Comparison of ENCODE assay signal across 1 cellular context in the genomic region with DNA sequence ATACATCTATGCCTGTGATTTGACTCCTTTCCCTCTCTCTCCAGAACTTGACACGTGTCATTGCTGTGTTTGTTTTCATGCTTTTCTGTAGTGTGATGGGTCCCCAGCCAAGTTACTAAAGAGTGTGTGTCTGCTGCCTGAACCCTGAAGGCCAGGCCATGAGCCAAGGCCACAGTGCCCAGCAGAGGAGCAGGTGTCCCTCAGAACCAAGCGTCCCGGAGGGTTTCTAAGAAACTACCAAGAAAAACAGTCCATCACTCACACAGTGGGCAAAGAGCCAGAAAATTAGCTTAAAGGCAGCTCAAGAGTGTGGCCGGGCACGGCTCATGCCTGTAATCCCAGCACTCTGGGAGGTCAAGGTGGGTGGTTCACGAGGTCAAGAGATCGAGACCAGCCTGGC.
TF ChIP-seq lines count a peak whose summit lies in the region.

No MANE protein-coding gene starts in this region.

TF ChIP-seq in K562, 482 proteins besides CTCF, POLR2A, EP300 and RAD21:
- TF ChIP-seq, protein P1, sequence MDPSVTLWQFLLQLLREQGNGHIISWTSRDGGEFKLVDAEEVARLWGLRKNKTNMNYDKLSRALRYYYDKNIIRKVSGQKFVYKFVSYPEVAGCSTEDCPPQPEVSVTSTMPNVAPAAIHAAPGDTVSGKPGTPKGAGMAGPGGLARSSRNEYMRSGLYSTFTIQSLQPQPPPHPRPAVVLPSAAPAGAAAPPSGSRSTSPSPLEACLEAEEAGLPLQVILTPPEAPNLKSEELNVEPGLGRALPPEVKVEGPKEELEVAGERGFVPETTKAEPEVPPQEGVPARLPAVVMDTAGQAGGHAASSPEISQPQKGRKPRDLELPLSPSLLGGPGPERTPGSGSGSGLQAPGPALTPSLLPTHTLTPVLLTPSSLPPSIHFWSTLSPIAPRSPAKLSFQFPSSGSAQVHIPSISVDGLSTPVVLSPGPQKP (CRISPR knock-in tag; IDR thresholded peaks at IDR 0.05) = no peak
- TF ChIP-seq KLF13 (tag; IDR thresholded peaks at IDR 0.05; ENCODE audit: borderline replicate concordance, low read depth) (no peak), ZNF263 (CRISPR knock-in tag; IDR thresholded peaks at IDR 0.05; ENCODE audit: borderline replicate concordance) (no peak), NFIC (IDR thresholded peaks at IDR 0.05) (peak; percentile 92), MEIS2 (IDR thresholded peaks at IDR 0.05; ENCODE audit: partially characterized antibody) (peak; percentile 73), MEF2A (IDR thresholded peaks at IDR 0.05; ENCODE audit: control insufficient read depth, low read depth, low read length) (no peak), CHD1 (IDR thresholded peaks at IDR 0.05; ENCODE audit: low read length) (no peak), HDAC1 (IDR thresholded peaks at IDR 0.05) (0 out of 4 replicates have a peak, but pooled peaks of 1 of the 2 experiments have one; percentile 14), STAT5A (IDR thresholded peaks at IDR 0.05; ENCODE audit: borderline replicate concordance, low read length) (peak; percentile 45; the same call in 1 of the 2 replicates), SIX5 (IDR thresholded peaks at IDR 0.05; ENCODE audit: borderline replicate concordance in 1 of 2, insufficient read depth in 1 of 2, low read depth in 1 of 2, low read length in 2 of 2) (no peak), KAT8 (IDR thresholded peaks at IDR 0.05; ENCODE audit: low read depth) (no peak), L3MBTL2 (IDR thresholded peaks at IDR 0.05) (peak; percentile 34; the same call in 1 of the 2 replicates), CBFA2T3 (IDR thresholded peaks at IDR 0.05) (0 out of 2 replicates have a peak, but pooled peaks have one; percentile 28), HDGF (IDR thresholded peaks at IDR 0.05) (no peak), GTF2E2 (tag; IDR thresholded peaks at IDR 0.05) (no peak), ZNF217 (CRISPR knock-in tag; IDR thresholded peaks at IDR 0.05) (no peak)
- TF ChIP-seq, protein P2, sequence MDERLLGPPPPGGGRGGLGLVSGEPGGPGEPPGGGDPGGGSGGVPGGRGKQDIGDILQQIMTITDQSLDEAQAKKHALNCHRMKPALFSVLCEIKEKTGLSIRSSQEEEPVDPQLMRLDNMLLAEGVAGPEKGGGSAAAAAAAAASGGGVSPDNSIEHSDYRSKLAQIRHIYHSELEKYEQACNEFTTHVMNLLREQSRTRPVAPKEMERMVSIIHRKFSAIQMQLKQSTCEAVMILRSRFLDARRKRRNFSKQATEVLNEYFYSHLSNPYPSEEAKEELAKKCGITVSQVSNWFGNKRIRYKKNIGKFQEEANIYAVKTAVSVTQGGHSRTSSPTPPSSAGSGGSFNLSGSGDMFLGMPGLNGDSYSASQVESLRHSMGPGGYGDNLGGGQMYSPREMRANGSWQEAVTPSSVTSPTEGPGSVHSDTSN (CRISPR knock-in tag; IDR thresholded peaks at IDR 0.05; ENCODE audit: low read depth) = no peak
- TF ChIP-seq, protein P2 (tag; conservative IDR thresholded peaks at IDR 0.05; ENCODE audit: low read depth) = peak; percentile 70
- TF ChIP-seq, protein P3, sequence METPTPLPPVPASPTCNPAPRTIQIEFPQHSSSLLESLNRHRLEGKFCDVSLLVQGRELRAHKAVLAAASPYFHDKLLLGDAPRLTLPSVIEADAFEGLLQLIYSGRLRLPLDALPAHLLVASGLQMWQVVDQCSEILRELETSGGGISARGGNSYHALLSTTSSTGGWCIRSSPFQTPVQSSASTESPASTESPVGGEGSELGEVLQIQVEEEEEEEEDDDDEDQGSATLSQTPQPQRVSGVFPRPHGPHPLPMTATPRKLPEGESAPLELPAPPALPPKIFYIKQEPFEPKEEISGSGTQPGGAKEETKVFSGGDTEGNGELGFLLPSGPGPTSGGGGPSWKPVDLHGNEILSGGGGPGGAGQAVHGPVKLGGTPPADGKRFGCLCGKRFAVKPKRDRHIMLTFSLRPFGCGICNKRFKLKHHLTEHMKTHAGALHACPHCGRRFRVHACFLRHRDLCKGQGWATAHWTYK (CRISPR knock-in tag; IDR thresholded peaks at IDR 0.05) = no peak
- TF ChIP-seq, protein P4, sequence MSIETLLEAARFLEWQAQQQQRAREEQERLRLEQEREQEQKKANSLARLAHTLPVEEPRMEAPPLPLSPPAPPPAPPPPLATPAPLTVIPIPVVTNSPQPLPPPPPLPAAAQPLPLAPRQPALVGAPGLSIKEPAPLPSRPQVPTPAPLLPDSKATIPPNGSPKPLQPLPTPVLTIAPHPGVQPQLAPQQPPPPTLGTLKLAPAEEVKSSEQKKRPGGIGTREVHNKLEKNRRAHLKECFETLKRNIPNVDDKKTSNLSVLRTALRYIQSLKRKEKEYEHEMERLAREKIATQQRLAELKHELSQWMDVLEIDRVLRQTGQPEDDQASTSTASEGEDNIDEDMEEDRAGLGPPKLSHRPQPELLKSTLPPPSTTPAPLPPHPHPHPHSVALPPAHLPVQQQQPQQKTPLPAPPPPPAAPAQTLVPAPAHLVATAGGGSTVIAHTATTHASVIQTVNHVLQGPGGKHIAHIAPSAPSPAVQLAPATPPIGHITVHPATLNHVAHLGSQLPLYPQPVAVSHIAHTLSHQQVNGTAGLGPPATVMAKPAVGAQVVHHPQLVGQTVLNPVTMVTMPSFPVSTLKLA (conservative IDR thresholded peaks at IDR 0.05) = peak; percentile 37 to 44; a peak in 1 of 4 replicates
- TF ChIP-seq, protein P5, sequence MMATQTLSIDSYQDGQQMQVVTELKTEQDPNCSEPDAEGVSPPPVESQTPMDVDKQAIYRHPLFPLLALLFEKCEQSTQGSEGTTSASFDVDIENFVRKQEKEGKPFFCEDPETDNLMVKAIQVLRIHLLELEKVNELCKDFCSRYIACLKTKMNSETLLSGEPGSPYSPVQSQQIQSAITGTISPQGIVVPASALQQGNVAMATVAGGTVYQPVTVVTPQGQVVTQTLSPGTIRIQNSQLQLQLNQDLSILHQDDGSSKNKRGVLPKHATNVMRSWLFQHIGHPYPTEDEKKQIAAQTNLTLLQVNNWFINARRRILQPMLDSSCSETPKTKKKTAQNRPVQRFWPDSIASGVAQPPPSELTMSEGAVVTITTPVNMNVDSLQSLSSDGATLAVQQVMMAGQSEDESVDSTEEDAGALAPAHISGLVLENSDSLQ (IDR thresholded peaks at IDR 0.05) = peak; percentile 74
